24 cellular contexts compared by ENCODE assay signal in genomic region chr7:11776083-11776482, GRCh38. TPM values are rescaled to one million over a fixed set of nuclear protein-coding genes. Genes with fewer than 3 reads are reported as not detected.
DNase-seq lines count a peak whose midpoint lies in the region; ATAC-seq, FAIRE-seq and TF ChIP-seq lines count a peak whose summit lies in the region.
"Had no signal": no experiment of that assay in that cellular context is flagged by ENCODE, and none has a peak within 500 bp of the region (broad histone marks: within the 10 kb centered on the region; RNA-seq: fewer than 3 reads in every experiment).

No MANE protein-coding gene starts in this region.

- no peak for TF ChIP-seq RAD21 in A549 (conservative IDR thresholded peaks at IDR 0.05 in 1 of 2, IDR thresholded peaks at IDR 0.05 in 1 of 2)
- TF ChIP-seq RAD21 in neural cell (conservative IDR thresholded peaks at IDR 0.05): no peak

- 36% methylated on average over 1 of the region's 1 CpG for WGBS in A549 (ENCODE audit: missing lambda C conversion rate)

- POLR2A ChIA-PET in A549 (lab: Yijun Ruan, JAX): no interaction called here

- CTCF ChIA-PET in A549 (lab: Yijun Ruan, JAX): no interaction called here

- H3K9me3 ChIP-seq in A549 (no peaks in the 10 kb centered on the region), neural cell (ENCODE audit: low read length) (no peaks in the 10 kb centered on the region)
- H3K9me3 ChIP-seq: SJSA1 had no signal

- peak in 1 of 2 experiments; percentile 68; a peak in 3 of 6 replicates for ATAC-seq in A549
- ATAC-seq: CD8-positive, alpha-beta T cell; Right ventricle myocardium inferior had no signal

- no peaks in the 10 kb centered on the region for H3F3A ChIP-seq in neural cell (ENCODE audit: insufficient read depth, low read length, poor library complexity, severe bottlenecking)

- no peak overlapping the region for H2AFZ ChIP-seq in neural cell (ENCODE audit: low read depth, low read length)

- no peaks in the 10 kb centered on the region for H3K27me3 ChIP-seq in neural cell (ENCODE audit: insufficient read depth, low read depth, low read length)

- TF ChIP-seq EP300 in A549 (IDR thresholded peaks at IDR 0.05) (no peak), neural cell (conservative IDR thresholded peaks at IDR 0.05; ENCODE audit: poor library complexity, severe bottlenecking) (no peak)

- no peaks in the 10 kb centered on the region for H3K9me2 ChIP-seq in neural cell (ENCODE audit: insufficient read depth, low read length)

- DNase-seq in A549 (ENCODE audit: low read depth in 1 of 2, low spot score in 1 of 2) (no peak), ELR (ENCODE audit: low read depth) (peak; percentile 24), NCI-H69 (lab: John Stamatoyannopoulos, UW) (peak; percentile 92), AG20443 (ENCODE audit: low spot score) (no peak), COR-L47 (lab: John Stamatoyannopoulos, UW) (no peak)
- DNase-seq in activated CD8-positive, alpha-beta memory T cell treated with anti-CD3 and anti-CD28 coated beads, Interleukin-2, amount 50 U/mL, for 48 hours: no peak
- DNase-seq: C1 segment of cervical spinal cord; Calu3; CD8-positive, alpha-beta T cell; DMS153; NCI-H187; NCI-H2107; NCI-H2227 treated with DMSO at 0.1 percent for 48 hours; NCI-H510A; OCI-M1; T-helper 2 cell had no signal

- no peak overlapping the region for H3K4me3 ChIP-seq in A549
- peak overlapping the region; percentile 1 for H3K4me3 ChIP-seq in neural cell (ENCODE audit: low read length)
- H3K4me3 ChIP-seq: SJSA1 had no signal

- H3K36me3 ChIP-seq in neural cell (ENCODE audit: insufficient read depth, low read length): no peaks in the 10 kb centered on the region
- H3K36me3 ChIP-seq: SJSA1 had no signal

- H3K79me2 ChIP-seq in neural cell (replicated peaks; ENCODE audit: insufficient read depth, low read length): no peaks in the 10 kb centered on the region

- no peak for TF ChIP-seq POLR2A in A549 (IDR thresholded peaks at IDR 0.05; ENCODE audit: low read length)

- no peak for TF ChIP-seq CTCF in A549 (IDR thresholded peaks at IDR 0.05)
- no peak for TF ChIP-seq CTCF in neural cell (IDR thresholded peaks at IDR 0.05; ENCODE audit: poor library complexity, severe bottlenecking)

- H3K4me1 ChIP-seq in A549: peaks cover 4% of the 10 kb centered on the region; the same call in 1 of the 3 replicates
- H3K4me1 ChIP-seq: SJSA1 had no signal

- H3K9ac ChIP-seq in neural cell (ENCODE audit: low read length): no peak overlapping the region

- H3K27ac ChIP-seq in A549 (peak overlapping the region; percentile 71 to 81), neural cell (ENCODE audit: low read length) (peak overlapping the region; percentile 28)
- H3K27ac ChIP-seq: SJSA1 had no signal

- peak overlapping the region; percentile 70 for H3K4me2 ChIP-seq in A549
- peak overlapping the region; percentile 1 for H3K4me2 ChIP-seq in neural cell (ENCODE audit: low read length)

- FAIRE-seq in A549 (lab: Jason Lieb, UNC): no peak
- FAIRE-seq: A204.1, GM12892, GM18507, GM19239 had no signal

- H4K20me1 ChIP-seq in neural cell (ENCODE audit: insufficient read depth): no peaks in the 10 kb centered on the region

TF ChIP-seq in A549, 52 proteins besides CTCF, POLR2A, EP300 and RAD21:
- TF ChIP-seq PHF8 (IDR thresholded peaks at IDR 0.05; ENCODE audit: borderline replicate concordance, low read depth): no peak
- TF ChIP-seq ESRRA (IDR thresholded peaks at IDR 0.05; ENCODE audit: borderline replicate concordance, low read length): no peak
- no peak for TF ChIP-seq CHD2 (IDR thresholded peaks at IDR 0.05; ENCODE audit: low read length, partially characterized antibody)
- TF ChIP-seq CEBPB (IDR thresholded peaks at IDR 0.05): no peak
- no peak for TF ChIP-seq EHMT2 (IDR thresholded peaks at IDR 0.05; ENCODE audit: low read depth)
TF ChIP-seq in A549: peak in this region for 0.

TF ChIP-seq in neural cell, 6 proteins besides CTCF, POLR2A, EP300 and RAD21:
- TF ChIP-seq TAF1 (IDR thresholded peaks at IDR 0.05; ENCODE audit: low read depth) (no peak), EZH2 (IDR thresholded peaks at IDR 0.05; ENCODE audit: borderline replicate concordance, insufficient read depth, low read length, poor library complexity, severe bottlenecking) (no peak), REST (IDR thresholded peaks at IDR 0.05; ENCODE audit: borderline replicate concordance) (no peak), MXI1 (conservative IDR thresholded peaks at IDR 0.05; ENCODE audit: poor library complexity, severe bottlenecking) (no peak), SMC3 (conservative IDR thresholded peaks at IDR 0.05; ENCODE audit: poor library complexity) (no peak), POLR2AphosphoS5 (IDR thresholded peaks at IDR 0.05) (no peak)

RNA-seq across cellular contexts. Expression of gene THSD7A, which starts 55.9 kb away (rescaled TPM):
- 11.8 and 12.9 TPM in 2 replicates for polyA plus RNA-seq in A549 (2011; rRNA removed)
- polyA plus RNA-seq in A549 (2012; cell fraction: cytosol; rRNA removed): 1.1 and 1.4 TPM in 2 replicates
- 1.6 and 3.0 TPM in 2 replicates for polyA plus RNA-seq in A549 (2012; cell fraction: nucleus; rRNA removed)
- 4.2 to 5.7 TPM (median 5.4 TPM) in 3 replicates for polyA plus RNA-seq in A549 (2017; fragmentation: RNase III; extraction: RNeasy Plus Mini Kit Qiagen cat#74134 plus additional on column Dnase treatment)
- 30.6 and 40.2 TPM in 2 replicates for polyA minus RNA-seq in A549 (2011; rRNA and poly(A)+ RNA removed)
- 18.1 and 18.5 TPM in 2 replicates for polyA plus RNA-seq in neural cell
- polyA minus RNA-seq in neural cell: 66.5 and 82.2 TPM in 2 replicates
- polyA plus RNA-seq: IgD-negative memory B cell had no signal

Comparison
In these comparisons a context has a peak if more than half of its experiments do, and no peak if none do; other contexts are left out.
1. DNase-seq: peak in ELR (single experiment) and NCI-H69 (single experiment); none in A549 (0 of 2), AG20443 (single experiment), COR-L47 (single experiment) and activated CD8-positive, alpha-beta memory T cell treated with anti-CD3 and anti-CD28 coated beads, Interleukin-2, amount 50 U/mL, for 48 hours (single experiment).